9 cellular contexts compared by ENCODE assay signal in the genomic region with DNA sequence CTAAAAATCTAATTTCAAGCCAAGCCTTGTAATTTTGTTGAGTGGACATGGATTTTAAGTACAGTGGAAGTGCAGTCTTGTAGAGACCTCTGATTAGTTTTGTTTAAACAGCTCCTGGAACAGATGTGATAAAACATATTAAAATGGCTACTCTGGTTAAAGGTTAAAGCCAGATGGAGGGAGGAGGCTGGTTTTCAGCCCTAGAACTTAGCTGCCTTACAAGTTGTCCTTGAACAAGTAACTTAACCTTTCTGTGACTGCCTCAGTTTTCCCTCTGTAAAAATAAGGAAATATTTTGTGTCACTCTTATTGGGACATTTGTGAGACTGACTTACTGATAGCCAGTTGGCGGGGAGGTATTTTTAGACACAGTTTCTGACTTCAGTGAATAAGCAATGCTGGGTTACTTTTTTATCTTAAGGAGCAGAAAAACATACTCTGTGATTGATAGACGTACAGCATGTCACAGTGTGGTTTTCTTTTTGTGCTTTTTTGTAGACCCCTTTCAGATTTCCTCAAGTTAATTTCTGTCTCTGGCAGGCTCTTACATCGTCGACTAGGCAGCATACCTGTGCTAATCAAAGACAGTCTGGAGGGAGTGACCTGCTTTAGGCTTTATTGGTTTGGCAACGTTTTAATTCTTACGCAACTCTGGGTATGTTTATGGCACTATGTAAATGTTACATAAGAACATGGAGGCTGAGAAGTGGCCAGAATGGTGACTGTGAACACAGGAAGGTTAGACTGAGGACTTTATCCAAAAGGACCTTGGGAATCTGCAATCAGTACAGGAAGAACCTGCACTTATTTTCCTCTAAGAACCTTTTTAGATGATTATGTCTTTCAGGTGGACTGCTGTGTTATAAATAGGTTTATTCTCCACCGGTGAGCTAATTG. TPM values are rescaled to one million over a fixed set of nuclear protein-coding genes. Genes with fewer than 3 reads are reported as not detected.
A peak's percentile ranks its signal among the peaks of the same experiment; 100 is the strongest.
DNase-seq lines count a peak whose midpoint lies in the region; ATAC-seq and TF ChIP-seq lines count a peak whose summit lies in the region.
"Had no signal": no experiment of that assay in that cellular context is flagged by ENCODE, and none has a peak within 500 bp of the region (broad histone marks: within the 10 kb centered on the region; RNA-seq: fewer than 3 reads in every experiment).

No MANE protein-coding gene starts in this region.

- no CpG with 5 or more reads among the region's 7 CpGs for WGBS in trophoblast cell (ENCODE audit: extremely low coverage, insufficient coverage, insufficient read length)

- H3K27me3 Mint-ChIP-seq in CD8-positive, alpha-beta T cell (ENCODE audit: low read depth), result no peaks in the 10 kb centered on the region
- H3K27me3 Mint-ChIP-seq in activated T-cell treated with anti-CD3 and anti-CD28 coated beads, Interleukin-2, amount 50 U/mL, for 24 hours, result peaks cover 6% of the 10 kb centered on the region

- H4K8ac ChIP-seq in trophoblast cell (ENCODE audit: low read depth, low read length), result no peak overlapping the region

- H3K4me3 ChIP-seq in CD8-positive, alpha-beta T cell (ENCODE audit: low read depth, low read length), result no peak overlapping the region
- H3K4me3 ChIP-seq in epithelial cell of proximal tubule (ENCODE audit: low read depth, low read length) (peak overlapping the region; percentile 96), trophoblast cell (ENCODE audit: low read depth, low read length) (no peak overlapping the region)

- no peaks in the 10 kb centered on the region for H3K27me3 ChIP-seq in CD8-positive, alpha-beta T cell (ENCODE audit: insufficient read depth, low read length)
- H3K27me3 ChIP-seq in trophoblast cell (ENCODE audit: insufficient read depth, low read length), result peaks cover 7% of the 10 kb centered on the region

- no peak overlapping the region for H4K91ac ChIP-seq in trophoblast cell (ENCODE audit: low read depth, low read length)

- intact Hi-C loops in CD8-positive, alpha-beta T cell (cut with DNase I, micrococcal nuclease), result loop anchor here (1.0 to 10.0 kb wide), 4 partner anchors 11 to 1670 kb away; a partner anchor contains a TSS

- H2BK12ac ChIP-seq in trophoblast cell (ENCODE audit: low read length), result no peak overlapping the region

- no peak overlapping the region for H2BK120ac ChIP-seq in trophoblast cell (ENCODE audit: insufficient read depth, low read length, poor library complexity)

- no peaks in the 10 kb centered on the region for H3K9me3 ChIP-seq in CD8-positive, alpha-beta T cell (ENCODE audit: low read length)
- no peaks in the 10 kb centered on the region for H3K9me3 ChIP-seq in trophoblast cell (ENCODE audit: insufficient read depth, low read depth, low read length)

- peaks cover 5% of the 10 kb centered on the region for H3K79me1 ChIP-seq in trophoblast cell (ENCODE audit: low read length)

- no peak overlapping the region for H2AFZ ChIP-seq in trophoblast cell (ENCODE audit: insufficient read depth, low read length, poor library complexity)

- CTCF ChIA-PET in CD8-positive, alpha-beta T cell (lab: Charles Lee), result interaction anchor here (1.2 to 1.7 kb wide), 3 partner anchors 16 to 140 kb away, joined by 3 to 7 read pairs (median 7); a partner anchor contains a TSS

- H3K4me3 Mint-ChIP-seq in CD8-positive, alpha-beta T cell, result peak overlapping the region; percentile 33
- no peak overlapping the region for H3K4me3 Mint-ChIP-seq in activated T-cell treated with anti-CD3 and anti-CD28 coated beads, Interleukin-2, amount 50 U/mL, for 24 hours

- H3K4me1 ChIP-seq in CD8-positive, alpha-beta T cell (ENCODE audit: insufficient read depth, low read length), result peaks cover 38% of the 10 kb centered on the region
- peaks cover 7 to 11% of the 10 kb centered on the region in 2 experiments for H3K4me1 ChIP-seq in trophoblast cell (ENCODE audit: control insufficient read depth in 1 of 2, insufficient read depth in 2 of 2, low read length in 2 of 2)

- no peak overlapping the region for H3K27ac ChIP-seq in CD8-positive, alpha-beta T cell (ENCODE audit: low read depth, low read length)
- no peak overlapping the region for H3K27ac ChIP-seq in trophoblast cell (ENCODE audit: low read depth, low read length)

- H4K12ac ChIP-seq in trophoblast cell (ENCODE audit: low read depth, low read length), result no peak overlapping the region

- no peak for TF ChIP-seq CTCF in CD8-positive, alpha-beta T cell (IDR thresholded peaks at IDR 0.05)
- no peak for TF ChIP-seq CTCF in epithelial cell of proximal tubule (conservative IDR thresholded peaks at IDR 0.05; ENCODE audit: low read depth, low read length)

- no peak for ATAC-seq in CD8-positive, alpha-beta T cell
- ATAC-seq in GM21529 (IDR thresholded peaks at IDR 0.05; ENCODE audit: unreplicated experiment) (no peak), HG02588 (IDR thresholded peaks at IDR 0.05; ENCODE audit: unreplicated experiment) (no peak)

- no peak overlapping the region for H3K4me2 ChIP-seq in trophoblast cell (ENCODE audit: low read length)

- no peak overlapping the region for H3K23ac ChIP-seq in trophoblast cell (ENCODE audit: low read length)

- DNase-seq in CD8-positive, alpha-beta T cell, result no peak
- DNase-seq in NCI-H69 (lab: John Stamatoyannopoulos, UW), result peak; percentile 84
- no peak for DNase-seq in epithelial cell of proximal tubule (ENCODE audit: low read depth)
- peak in 1 of 2 donors; percentile 16 for DNase-seq in trophoblast cell
- DNase-seq in stimulated activated CD4-positive, alpha-beta T cell treated with anti-CD3 and anti-CD28 coated beads, Interleukin-15, amount 100 ng/mL, for 24 hours, result no peak
- DNase-seq in activated T-cell treated with anti-CD3 and anti-CD28 coated beads, Interleukin-2, amount 50 U/mL, for 24 hours, result no peak

- H3K4me1 Mint-ChIP-seq in CD8-positive, alpha-beta T cell (ENCODE audit: low read depth), result peaks cover 54% of the 10 kb centered on the region
- peaks cover 53% of the 10 kb centered on the region for H3K4me1 Mint-ChIP-seq in activated T-cell treated with anti-CD3 and anti-CD28 coated beads, Interleukin-2, amount 50 U/mL, for 24 hours (ENCODE audit: low read depth)

- peaks cover 8% of the 10 kb centered on the region for H3K79me2 ChIP-seq in trophoblast cell (ENCODE audit: control insufficient read depth, insufficient read depth, low read length, poor library complexity)

- H3K14ac ChIP-seq in trophoblast cell (ENCODE audit: low read length), result no peak overlapping the region

- no peak overlapping the region for H2BK5ac ChIP-seq in trophoblast cell (ENCODE audit: low read depth, low read length, poor library complexity)

- H3K36me3 Mint-ChIP-seq in CD8-positive, alpha-beta T cell, result peaks cover 7% of the 10 kb centered on the region
- H3K36me3 Mint-ChIP-seq in activated T-cell treated with anti-CD3 and anti-CD28 coated beads, Interleukin-2, amount 50 U/mL, for 24 hours (ENCODE audit: low read depth), result peaks cover 6% of the 10 kb centered on the region

- H3K9ac ChIP-seq in trophoblast cell (ENCODE audit: low read length), result no peak overlapping the region

- H3K9me3 Mint-ChIP-seq in CD8-positive, alpha-beta T cell, result no peaks in the 10 kb centered on the region
- no peaks in the 10 kb centered on the region for H3K9me3 Mint-ChIP-seq in activated T-cell treated with anti-CD3 and anti-CD28 coated beads, Interleukin-2, amount 50 U/mL, for 24 hours

- H3K18ac ChIP-seq in trophoblast cell (ENCODE audit: low read length), result no peak overlapping the region

- POLR2A ChIA-PET in CD8-positive, alpha-beta T cell (lab: Charles Lee), result no interaction called here

- H3K4ac ChIP-seq in trophoblast cell (ENCODE audit: low read depth, low read length), result peak overlapping the region; percentile 49

- H3K36me3 ChIP-seq in CD8-positive, alpha-beta T cell (ENCODE audit: insufficient read depth, low read length), result no peaks in the 10 kb centered on the region
- H3K36me3 ChIP-seq in trophoblast cell (ENCODE audit: control insufficient read depth in 1 of 2, insufficient read depth in 2 of 2, low read length in 2 of 2), result no peaks in the 10 kb centered on the region

- peak overlapping the region; percentile 68 for H3K27ac Mint-ChIP-seq in CD8-positive, alpha-beta T cell
- no peak overlapping the region for H3K27ac Mint-ChIP-seq in activated T-cell treated with anti-CD3 and anti-CD28 coated beads, Interleukin-2, amount 50 U/mL, for 24 hours

- no peak overlapping the region for H2AK5ac ChIP-seq in trophoblast cell (ENCODE audit: low read length)

RNA-seq across cellular contexts. Expression of a gene that starts 3.2 kb away (rescaled TPM):
- total RNA-seq in CD8-positive, alpha-beta T cell, result 10 to 100 TPM; 12.0 to 13.7 TPM
- 14.0 and 23.4 TPM in 2 replicates for total RNA-seq in epithelial cell of proximal tubule
- 8.2 TPM in 2 replicates for polyA plus RNA-seq in trophoblast cell (2013)

RNA-seq across cellular contexts. Expression of a gene that starts 47.4 kb away (rescaled TPM):
- total RNA-seq in CD8-positive, alpha-beta T cell, result not detected
- 2.4 and 3.6 TPM in 2 replicates for total RNA-seq in epithelial cell of proximal tubule
- 2.8 and 3.1 TPM in 2 replicates for polyA plus RNA-seq in trophoblast cell (2013)
- total RNA-seq: NCI-H460 had no signal

RNA-seq across cellular contexts. Expression of a gene that starts 52.0 kb away (rescaled TPM):
- total RNA-seq in CD8-positive, alpha-beta T cell, result 100 to 1,000 TPM; 603 to 632 TPM
- 1.7 and 2.9 TPM in 2 replicates for total RNA-seq in epithelial cell of proximal tubule
- 2.2 and 2.6 TPM in 2 replicates for polyA plus RNA-seq in trophoblast cell (2013)
- total RNA-seq: NCI-H460 had no signal

Comparison
In these comparisons a context has a peak if more than half of its experiments do, and no peak if none do; other contexts are left out.
1. RNA of a gene that starts 52.0 kb away (total RNA-seq): 603 to 632 TPM in CD8-positive, alpha-beta T cell; 1.7 to 2.9 TPM in epithelial cell of proximal tubule; every median in the first group is over 100 times any median in the second.